ENCODE assay signal across 1 cellular context in the genomic region with DNA sequence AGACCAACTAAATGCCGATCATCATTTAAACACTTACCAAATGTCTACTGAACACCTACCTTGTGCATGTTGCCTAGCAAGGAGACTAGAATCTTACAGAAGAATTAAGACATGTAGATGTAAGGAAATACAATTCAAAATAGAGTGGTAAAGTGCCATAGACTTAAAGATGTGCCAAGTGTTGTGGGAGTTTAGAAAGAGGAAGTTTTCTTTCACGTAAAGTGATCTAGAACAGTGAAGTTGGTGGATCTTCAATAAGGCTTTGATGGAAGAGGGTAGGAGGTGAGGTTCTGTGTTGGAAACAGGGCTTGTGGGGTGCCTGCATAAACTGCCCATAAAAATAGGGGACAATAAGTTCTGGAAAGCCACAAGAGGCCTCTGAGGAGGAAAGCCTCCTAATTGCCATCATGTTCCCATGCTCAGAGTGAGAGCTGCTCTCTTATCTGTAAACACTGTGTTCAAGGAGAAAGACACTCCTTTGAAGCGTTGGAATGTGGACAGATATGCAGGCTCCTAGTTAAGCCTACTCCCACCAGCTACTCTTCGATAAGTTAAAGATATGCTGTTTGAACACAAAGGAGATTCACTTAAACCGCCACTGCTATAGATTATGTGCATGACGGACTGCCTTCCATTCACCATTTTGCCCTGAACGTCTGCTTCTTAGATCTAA.
TF ChIP-seq lines count a peak whose summit lies in the region.

No MANE protein-coding gene starts in this region.

TF ChIP-seq in K562, 482 proteins besides CTCF, POLR2A, EP300 and RAD21 (continued from another document):
- TF ChIP-seq, protein P1, sequence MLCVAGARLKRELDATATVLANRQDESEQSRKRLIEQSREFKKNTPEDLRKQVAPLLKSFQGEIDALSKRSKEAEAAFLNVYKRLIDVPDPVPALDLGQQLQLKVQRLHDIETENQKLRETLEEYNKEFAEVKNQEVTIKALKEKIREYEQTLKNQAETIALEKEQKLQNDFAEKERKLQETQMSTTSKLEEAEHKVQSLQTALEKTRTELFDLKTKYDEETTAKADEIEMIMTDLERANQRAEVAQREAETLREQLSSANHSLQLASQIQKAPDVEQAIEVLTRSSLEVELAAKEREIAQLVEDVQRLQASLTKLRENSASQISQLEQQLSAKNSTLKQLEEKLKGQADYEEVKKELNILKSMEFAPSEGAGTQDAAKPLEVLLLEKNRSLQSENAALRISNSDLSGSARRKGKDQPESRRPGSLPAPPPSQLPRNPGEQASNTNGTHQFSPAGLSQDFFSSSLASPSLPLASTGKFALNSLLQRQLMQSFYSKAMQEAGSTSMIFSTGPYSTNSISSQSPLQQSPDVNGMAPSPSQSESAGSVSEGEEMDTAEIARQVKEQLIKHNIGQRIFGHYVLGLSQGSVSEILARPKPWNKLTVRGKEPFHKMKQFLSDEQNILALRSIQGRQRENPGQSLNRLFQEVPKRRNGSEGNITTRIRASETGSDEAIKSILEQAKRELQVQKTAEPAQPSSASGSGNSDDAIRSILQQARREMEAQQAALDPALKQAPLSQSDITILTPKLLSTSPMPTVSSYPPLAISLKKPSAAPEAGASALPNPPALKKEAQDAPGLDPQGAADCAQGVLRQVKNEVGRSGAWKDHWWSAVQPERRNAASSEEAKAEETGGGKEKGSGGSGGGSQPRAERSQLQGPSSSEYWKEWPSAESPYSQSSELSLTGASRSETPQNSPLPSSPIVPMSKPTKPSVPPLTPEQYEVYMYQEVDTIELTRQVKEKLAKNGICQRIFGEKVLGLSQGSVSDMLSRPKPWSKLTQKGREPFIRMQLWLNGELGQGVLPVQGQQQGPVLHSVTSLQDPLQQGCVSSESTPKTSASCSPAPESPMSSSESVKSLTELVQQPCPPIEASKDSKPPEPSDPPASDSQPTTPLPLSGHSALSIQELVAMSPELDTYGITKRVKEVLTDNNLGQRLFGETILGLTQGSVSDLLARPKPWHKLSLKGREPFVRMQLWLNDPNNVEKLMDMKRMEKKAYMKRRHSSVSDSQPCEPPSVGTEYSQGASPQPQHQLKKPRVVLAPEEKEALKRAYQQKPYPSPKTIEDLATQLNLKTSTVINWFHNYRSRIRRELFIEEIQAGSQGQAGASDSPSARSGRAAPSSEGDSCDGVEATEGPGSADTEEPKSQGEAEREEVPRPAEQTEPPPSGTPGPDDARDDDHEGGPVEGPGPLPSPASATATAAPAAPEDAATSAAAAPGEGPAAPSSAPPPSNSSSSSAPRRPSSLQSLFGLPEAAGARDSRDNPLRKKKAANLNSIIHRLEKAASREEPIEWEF (CRISPR knock-in tag; IDR thresholded peaks at IDR 0.05): peak; percentile 50; the same call in 1 of the 2 replicates
- TF ChIP-seq, protein P2, sequence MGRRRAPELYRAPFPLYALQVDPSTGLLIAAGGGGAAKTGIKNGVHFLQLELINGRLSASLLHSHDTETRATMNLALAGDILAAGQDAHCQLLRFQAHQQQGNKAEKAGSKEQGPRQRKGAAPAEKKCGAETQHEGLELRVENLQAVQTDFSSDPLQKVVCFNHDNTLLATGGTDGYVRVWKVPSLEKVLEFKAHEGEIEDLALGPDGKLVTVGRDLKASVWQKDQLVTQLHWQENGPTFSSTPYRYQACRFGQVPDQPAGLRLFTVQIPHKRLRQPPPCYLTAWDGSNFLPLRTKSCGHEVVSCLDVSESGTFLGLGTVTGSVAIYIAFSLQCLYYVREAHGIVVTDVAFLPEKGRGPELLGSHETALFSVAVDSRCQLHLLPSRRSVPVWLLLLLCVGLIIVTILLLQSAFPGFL (CRISPR knock-in tag; IDR thresholded peaks at IDR 0.05): no peak
- TF ChIP-seq SP2 (IDR thresholded peaks at IDR 0.05; ENCODE audit: extremely low read depth, low read depth, low read length, poor library complexity, severe bottlenecking) (no peak), ZNF644 (tag; IDR thresholded peaks at IDR 0.05; ENCODE audit: low read depth) (no peak), TCF7L2 (IDR thresholded peaks at IDR 0.05; ENCODE audit: low read depth, low read length) (no peak), TEAD2 (tag; IDR thresholded peaks at IDR 0.05) (peak; percentile 88), STAG1 (CRISPR knock-in tag; IDR thresholded peaks at IDR 0.05; ENCODE audit: borderline replicate concordance) (no peak), CBX3 (IDR thresholded peaks at IDR 0.05; ENCODE audit: borderline replicate concordance in 1 of 2, low read length in 2 of 2) (peak in 1 of 2 experiments; percentile 27; a peak in 1 of 3 replicates), MTA2 (IDR thresholded peaks at IDR 0.05; ENCODE audit: low read depth) (peak; percentile 57), MEIS2 (IDR thresholded peaks at IDR 0.05; ENCODE audit: partially characterized antibody) (peak; percentile 9), RNF2 (IDR thresholded peaks at IDR 0.05) (0 out of 2 replicates have a peak, but pooled peaks have one; percentile 39)
- TF ChIP-seq, protein P3, sequence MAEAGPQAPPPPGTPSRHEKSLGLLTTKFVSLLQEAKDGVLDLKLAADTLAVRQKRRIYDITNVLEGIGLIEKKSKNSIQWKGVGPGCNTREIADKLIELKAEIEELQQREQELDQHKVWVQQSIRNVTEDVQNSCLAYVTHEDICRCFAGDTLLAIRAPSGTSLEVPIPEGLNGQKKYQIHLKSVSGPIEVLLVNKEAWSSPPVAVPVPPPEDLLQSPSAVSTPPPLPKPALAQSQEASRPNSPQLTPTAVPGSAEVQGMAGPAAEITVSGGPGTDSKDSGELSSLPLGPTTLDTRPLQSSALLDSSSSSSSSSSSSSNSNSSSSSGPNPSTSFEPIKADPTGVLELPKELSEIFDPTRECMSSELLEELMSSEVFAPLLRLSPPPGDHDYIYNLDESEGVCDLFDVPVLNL (CRISPR knock-in tag; IDR thresholded peaks at IDR 0.05; ENCODE audit: low read depth): no peak
- TF ChIP-seq, protein P4, sequence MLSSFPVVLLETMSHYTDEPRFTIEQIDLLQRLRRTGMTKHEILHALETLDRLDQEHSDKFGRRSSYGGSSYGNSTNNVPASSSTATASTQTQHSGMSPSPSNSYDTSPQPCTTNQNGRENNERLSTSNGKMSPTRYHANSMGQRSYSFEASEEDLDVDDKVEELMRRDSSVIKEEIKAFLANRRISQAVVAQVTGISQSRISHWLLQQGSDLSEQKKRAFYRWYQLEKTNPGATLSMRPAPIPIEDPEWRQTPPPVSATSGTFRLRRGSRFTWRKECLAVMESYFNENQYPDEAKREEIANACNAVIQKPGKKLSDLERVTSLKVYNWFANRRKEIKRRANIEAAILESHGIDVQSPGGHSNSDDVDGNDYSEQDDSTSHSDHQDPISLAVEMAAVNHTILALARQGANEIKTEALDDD (IDR thresholded peaks at IDR 0.05): peak; percentile 94
- TF ChIP-seq, protein P5, sequence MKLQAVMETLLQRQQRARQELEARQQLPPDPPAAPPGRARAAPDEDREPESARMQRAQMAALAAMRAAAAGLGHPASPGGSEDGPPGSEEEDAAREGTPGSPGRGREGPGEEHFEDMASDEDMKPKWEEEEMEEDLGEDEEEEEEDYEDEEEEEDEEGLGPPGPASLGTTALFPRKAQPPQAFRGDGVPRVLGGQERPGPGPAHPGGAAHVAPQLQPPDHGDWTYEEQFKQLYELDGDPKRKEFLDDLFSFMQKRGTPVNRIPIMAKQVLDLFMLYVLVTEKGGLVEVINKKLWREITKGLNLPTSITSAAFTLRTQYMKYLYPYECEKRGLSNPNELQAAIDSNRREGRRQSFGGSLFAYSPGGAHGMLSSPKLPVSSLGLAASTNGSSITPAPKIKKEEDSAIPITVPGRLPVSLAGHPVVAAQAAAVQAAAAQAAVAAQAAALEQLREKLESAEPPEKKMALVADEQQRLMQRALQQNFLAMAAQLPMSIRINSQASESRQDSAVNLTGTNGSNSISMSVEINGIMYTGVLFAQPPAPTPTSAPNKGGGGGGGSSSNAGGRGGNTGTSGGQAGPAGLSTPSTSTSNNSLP (IDR thresholded peaks at IDR 0.05; ENCODE audit: borderline replicate concordance, low read depth, low read length): 0 out of 2 replicates have a peak, but pooled peaks have one; percentile 52
